ENCODE assay signal across 9 cellular contexts in the genomic region with DNA sequence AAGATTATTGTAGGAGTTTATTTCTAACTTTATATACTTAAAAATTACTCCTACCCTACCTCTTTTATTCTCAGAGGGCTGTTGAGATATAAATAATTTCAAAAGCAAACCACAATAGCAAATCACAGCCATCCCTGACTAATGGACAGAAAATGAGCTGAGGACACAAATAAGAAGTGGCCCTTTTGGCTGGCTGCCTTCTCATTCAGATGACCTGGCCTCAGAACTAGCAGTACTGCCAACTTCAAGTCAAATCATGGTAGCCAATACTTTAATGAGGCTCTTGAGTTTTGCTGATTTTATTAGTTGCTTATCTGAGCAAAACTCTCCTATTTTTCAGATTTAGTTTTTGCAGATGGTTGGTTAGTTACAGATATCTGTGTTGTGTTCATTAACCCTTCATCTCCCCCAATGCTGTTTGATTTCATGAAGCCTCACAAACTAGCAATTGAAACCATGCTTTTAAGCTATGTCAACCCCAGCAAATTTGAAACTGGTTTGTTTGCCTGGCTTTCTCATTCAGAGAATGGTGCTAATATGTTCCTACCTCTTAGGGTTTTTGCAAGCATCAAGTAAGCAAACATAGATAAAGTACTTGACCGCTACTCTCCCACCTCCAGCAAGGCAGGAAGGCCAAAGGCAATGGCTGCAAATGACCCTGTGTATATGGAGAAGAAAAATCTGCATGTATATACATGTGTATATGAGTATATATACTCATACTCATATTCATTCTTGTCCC.
A peak's percentile ranks its signal among the peaks of the same experiment; 100 is the strongest.
DNase-seq lines count a peak whose midpoint lies in the region; ATAC-seq and TF ChIP-seq lines count a peak whose summit lies in the region.
"Had no signal": no experiment of that assay in that cellular context is flagged by ENCODE, and none has a peak within 500 bp of the region (broad histone marks: within the 10 kb centered on the region; RNA-seq: fewer than 3 reads in every experiment).

No MANE protein-coding gene starts in this region.

- no peak for TF ChIP-seq EP300 in SK-N-SH (IDR thresholded peaks at IDR 0.05; ENCODE audit: borderline replicate concordance in 1 of 2, low read depth in 1 of 2, low read length in 1 of 2)
- TF ChIP-seq EP300 in ovary (IDR thresholded peaks at IDR 0.05) = no peak

- peaks cover 46% of the 10 kb centered on the region for H3F3A ChIP-seq in SK-N-SH (replicated peaks; ENCODE audit: insufficient read depth)

- CTCF ChIA-PET in SK-N-SH (lab: Yijun Ruan, JAX) = interaction anchor here (1.4 to 1.8 kb wide), 2 partner anchors 32 to 60 kb away, joined by 4 to 5 read pairs; no protein-coding TSS in a partner anchor

- H4K20me1 ChIP-seq in SK-N-SH (ENCODE audit: insufficient read depth) = no peaks in the 10 kb centered on the region

- no peaks in the 10 kb centered on the region for H3K36me3 Mint-ChIP-seq in CD14-positive monocyte

- H3K36me3 ChIP-seq in SK-N-SH (replicated peaks in 1 of 2; ENCODE audit: control insufficient read depth in 1 of 2, insufficient read depth in 2 of 2, low read length in 1 of 2) = peaks cover 61 to 71% of the 10 kb centered on the region in 2 experiments
- no peaks in the 10 kb centered on the region for H3K36me3 ChIP-seq in ovary

- H3K9me3 ChIP-seq in SK-N-SH (no peaks in the 10 kb centered on the region), ovary (no peaks in the 10 kb centered on the region)

- no peaks in the 10 kb centered on the region for H3K9me2 ChIP-seq in SK-N-SH

- H3K27me3 Mint-ChIP-seq in CD14-positive monocyte (ENCODE audit: low read depth in 3 of 3) = peaks cover 3 to 9% (median 4%) of the 10 kb centered on the region in 3 donors

- no peak overlapping the region for H3K4me3 ChIP-seq in SK-N-SH (ENCODE audit: low read depth in 2 of 2, low read length in 1 of 2)
- H3K4me3 ChIP-seq in ovary = no peak overlapping the region

- TF ChIP-seq CTCF in SK-N-SH (IDR thresholded peaks at IDR 0.05) (no peak), ovary (IDR thresholded peaks at IDR 0.05) (no peak), CD14-positive monocyte (IDR thresholded peaks at IDR 0.05) (no peak)

- no peak overlapping the region for H3K4me3 Mint-ChIP-seq in CD14-positive monocyte

- peaks cover 0 to 9% (median 6%) of the 10 kb centered on the region in 7 donors for H3K9me3 Mint-ChIP-seq in CD14-positive monocyte

- H3K4me1 Mint-ChIP-seq in CD14-positive monocyte = peaks cover 11% of the 10 kb centered on the region

- no peak for ATAC-seq in GM19463 (IDR thresholded peaks at IDR 0.05; ENCODE audit: unreplicated experiment)
- ATAC-seq in GM21786 (IDR thresholded peaks at IDR 0.05; ENCODE audit: unreplicated experiment) = no peak

- TF ChIP-seq RAD21 in SK-N-SH (IDR thresholded peaks at IDR 0.05; ENCODE audit: low read length) = no peak

- H3K9ac ChIP-seq in SK-N-SH = no peak overlapping the region

- POLR2A ChIA-PET in SK-N-SH (lab: Yijun Ruan, JAX) = no interaction called here

- H3K27me3 ChIP-seq in SK-N-SH (ENCODE audit: insufficient read depth) = no peaks in the 10 kb centered on the region
- no peaks in the 10 kb centered on the region for H3K27me3 ChIP-seq in ovary

- intact Hi-C loops in ovary (cut with DNase I) = no loop called here
- intact Hi-C loops in CD14-positive monocyte (cut with micrococcal nuclease) = no loop called here

- no peak overlapping the region for H3K27ac Mint-ChIP-seq in CD14-positive monocyte

- H3K4me2 ChIP-seq in SK-N-SH = no peak overlapping the region

- WGBS in SK-N-SH (ENCODE audit: low lambda C conversion rate) = 94% methylated on average over 1 of the region's 1 CpG
- 75 to 89% (median 88%) methylated on average over 1 of the region's 1 CpG for WGBS in ovary, 3 donors

- DNase-seq in AG08396 (ENCODE audit: low spot score) (peak; percentile 38), SK-N-SH (no peak), fibroblast of peridontal ligament (ENCODE audit: extremely low read depth) (peak; percentile 79), ovary (peak in 3 of 5 donors; percentile 63 to 73 (median 67)), CD14-positive monocyte (ENCODE audit: low spot score) (no peak), HK-2 (ENCODE audit: unreplicated experiment) (no peak)
- DNase-seq: activated CD4-positive, alpha-beta T cell treated with anti-CD3 and anti-CD28 coated beads for 1 hour had no signal

- H3K4me1 ChIP-seq in SK-N-SH (ENCODE audit: control insufficient read depth in 1 of 2, insufficient read depth in 2 of 2, low read depth in 1 of 2, low read length in 1 of 2) = peaks cover 32 to 47% of the 10 kb centered on the region in 2 experiments
- H3K4me1 ChIP-seq in ovary (ENCODE audit: insufficient read depth) = peaks cover 27% of the 10 kb centered on the region

- no peak for TF ChIP-seq POLR2A in ovary (IDR thresholded peaks at IDR 0.05)

- H2AFZ ChIP-seq in SK-N-SH (ENCODE audit: low read depth) = no peak overlapping the region

- H3K79me2 ChIP-seq in SK-N-SH (ENCODE audit: insufficient read depth) = peaks cover 10% of the 10 kb centered on the region; the same call in 1 of the 2 replicates

- H3K27ac ChIP-seq in SK-N-SH (ENCODE audit: low read depth in 2 of 2, low read length in 1 of 2) = peak overlapping the region; percentile 52 to 80; a peak in 2 of 4 replicates
- H3K27ac ChIP-seq in ovary = peak overlapping the region in 1 of 2 donors; percentile 33

TF ChIP-seq in SK-N-SH, 30 proteins besides CTCF, POLR2A, EP300 and RAD21:
- TF ChIP-seq ELF1 (IDR thresholded peaks at IDR 0.05) (no peak), FOSL2 (IDR thresholded peaks at IDR 0.05; ENCODE audit: borderline replicate concordance, low read depth) (no peak), NFIC (IDR thresholded peaks at IDR 0.05; ENCODE audit: borderline replicate concordance) (peak; percentile 56; the same call in 1 of the 2 replicates)
- TF ChIP-seq, protein P1, sequence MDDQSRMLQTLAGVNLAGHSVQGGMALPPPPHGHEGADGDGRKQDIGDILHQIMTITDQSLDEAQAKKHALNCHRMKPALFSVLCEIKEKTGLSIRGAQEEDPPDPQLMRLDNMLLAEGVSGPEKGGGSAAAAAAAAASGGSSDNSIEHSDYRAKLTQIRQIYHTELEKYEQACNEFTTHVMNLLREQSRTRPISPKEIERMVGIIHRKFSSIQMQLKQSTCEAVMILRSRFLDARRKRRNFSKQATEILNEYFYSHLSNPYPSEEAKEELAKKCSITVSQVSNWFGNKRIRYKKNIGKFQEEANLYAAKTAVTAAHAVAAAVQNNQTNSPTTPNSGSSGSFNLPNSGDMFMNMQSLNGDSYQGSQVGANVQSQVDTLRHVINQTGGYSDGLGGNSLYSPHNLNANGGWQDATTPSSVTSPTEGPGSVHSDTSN (IDR thresholded peaks at IDR 0.05) = peak; percentile 35; the same call in 1 of the 2 replicates

Comparison
In these comparisons a context has a peak if more than half of its experiments do, and no peak if none do; other contexts are left out.
1. DNase-seq: peak in AG08396 (single experiment), fibroblast of peridontal ligament (single experiment) and ovary (3 of 5); none in SK-N-SH (single experiment), CD14-positive monocyte (single experiment) and HK-2 (single experiment).